In the genomic region with DNA sequence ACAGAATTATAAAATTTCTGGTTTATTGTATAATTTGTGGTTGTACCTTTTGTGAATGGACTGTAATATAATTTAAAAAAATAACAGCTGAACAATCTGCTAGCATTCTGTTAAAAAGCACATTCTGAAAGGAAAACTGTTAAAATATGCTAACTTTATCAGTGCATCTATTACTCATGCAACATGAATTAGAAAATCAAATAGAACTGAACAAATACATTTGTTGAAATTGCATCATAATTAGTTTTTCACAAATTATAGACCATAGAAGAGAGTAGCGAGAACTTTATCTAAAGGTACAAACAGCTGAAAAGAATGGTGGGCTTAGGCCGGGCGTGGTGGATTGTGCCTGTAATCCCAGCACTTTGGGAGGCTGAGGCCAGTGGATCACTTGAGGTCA, we compare ENCODE assay signal across 24 cellular contexts. TPM values are rescaled to one million over a fixed set of nuclear protein-coding genes. Genes with fewer than 3 reads are reported as not detected.
A peak's percentile ranks its signal among the peaks of the same experiment; 100 is the strongest.
DNase-seq lines count a peak whose midpoint lies in the region; ATAC-seq and TF ChIP-seq lines count a peak whose summit lies in the region.
"Had no signal": no experiment of that assay in that cellular context is flagged by ENCODE, and none has a peak within 500 bp of the region (broad histone marks: within the 10 kb centered on the region; RNA-seq: fewer than 3 reads in every experiment).

No MANE protein-coding gene starts in this region.

- no peaks in the 10 kb centered on the region for H3K79me2 ChIP-seq in PC-3 (ENCODE audit: low read length)

- H3K9me3 Mint-ChIP-seq in chondrocyte (ENCODE audit: low read depth), result no peaks in the 10 kb centered on the region
- no peaks in the 10 kb centered on the region for H3K9me3 Mint-ChIP-seq in activated CD4-positive, alpha-beta memory T cell treated with anti-CD3 and anti-CD28 coated beads for 36 hours
- H3K9me3 Mint-ChIP-seq: activated naive CD8-positive, alpha-beta T cell treated with anti-CD3 and anti-CD28 coated beads, Interleukin-2, amount 10 ng/mL, durations not matched to agents 7 days and 5 days; activated T-helper 2 cell treated with anti-CD3 and anti-CD28 coated beads, Interferon-gamma antibody, Interleukin-2, Interleukin-4, amounts not matched to agents 10 μg/mL and 5 μg/mL and 100 μg/mL, durations not matched to agents 14 hours and 24 hours and 36 hours had no signal

- peaks cover 5% of the 10 kb centered on the region for H3K36me3 Mint-ChIP-seq in chondrocyte (ENCODE audit: low read depth)
- H3K36me3 Mint-ChIP-seq in activated CD4-positive, alpha-beta memory T cell treated with anti-CD3 and anti-CD28 coated beads for 36 hours, result no peaks in the 10 kb centered on the region
- H3K36me3 Mint-ChIP-seq: activated naive CD8-positive, alpha-beta T cell treated with anti-CD3 and anti-CD28 coated beads, Interleukin-2, amount 10 ng/mL, durations not matched to agents 7 days and 5 days; CD4-positive, CD25-positive, alpha-beta regulatory T cell had no signal

- H2AFZ ChIP-seq in PC-3 (ENCODE audit: low read length), result no peak overlapping the region

- H3K27me3 ChIP-seq in PC-3 (ENCODE audit: low read length) (no peaks in the 10 kb centered on the region), lung (ENCODE audit: control insufficient read depth, insufficient read depth) (no peaks in the 10 kb centered on the region)
- H3K27me3 ChIP-seq: suprapubic skin, vagina had no signal

- TF ChIP-seq CTCF in PC-3 (conservative IDR thresholded peaks at IDR 0.05; ENCODE audit: low read depth, low read length), result no peak
- no peak for TF ChIP-seq CTCF in chondrocyte (IDR thresholded peaks at IDR 0.05)
- TF ChIP-seq CTCF in lung (IDR thresholded peaks at IDR 0.05; ENCODE audit: control extremely low read depth, extremely low read depth), result no peak

- H3K27ac ChIP-seq in PC-3 (ENCODE audit: low read length) (peak overlapping the region; percentile 88), lung (ENCODE audit: low read depth in 1 of 2, low read length in 1 of 2) (no peak overlapping the region)
- H3K27ac ChIP-seq: suprapubic skin, vagina had no signal

- 57 to 91% methylated on average over 3 of the region's 3 CpGs for WGBS in lung, 2 donors

- H3F3A ChIP-seq in PC-3 (ENCODE audit: low read length, unreplicated experiment), result peaks cover 5% of the 10 kb centered on the region

- H3K9me3 ChIP-seq in PC-3 (ENCODE audit: low read length) (no peaks in the 10 kb centered on the region), lung (ENCODE audit: control insufficient read depth in 2 of 2, insufficient read depth in 1 of 2, low read length in 1 of 2) (no peaks in the 10 kb centered on the region)
- H3K9me3 ChIP-seq: suprapubic skin, vagina had no signal

- POLR2A ChIA-PET in PC-3 (lab: Charles Lee; ENCODE audit: unreplicated experiment), result interaction anchor here (0.6 to 1.6 kb wide), 2 partner anchors 30 to 38 kb away, joined by 3 to 4 read pairs; no protein-coding TSS in a partner anchor
- POLR2A ChIA-PET in activated CD4-positive, alpha-beta memory T cell treated with anti-CD3 and anti-CD28 coated beads for 36 hours (lab: Charles Lee), result no interaction called here

- H3K9me2 ChIP-seq in PC-3 (replicated peaks; ENCODE audit: low read length), result no peaks in the 10 kb centered on the region

- ATAC-seq in PC-3, result peak; percentile 47
- ATAC-seq in lung (ENCODE audit: insufficient read depth, low FRiP score), result peak; percentile 37
- ATAC-seq: HCT116, Panc1 had no signal

- peak overlapping the region; percentile 45 for H3K4me2 ChIP-seq in PC-3 (ENCODE audit: low read length)

- H3K4me3 Mint-ChIP-seq in chondrocyte (ENCODE audit: unreplicated experiment), result no peak overlapping the region
- H3K4me3 Mint-ChIP-seq in activated CD4-positive, alpha-beta memory T cell treated with anti-CD3 and anti-CD28 coated beads for 36 hours, result no peak overlapping the region
- H3K4me3 Mint-ChIP-seq: activated naive CD8-positive, alpha-beta T cell treated with anti-CD3 and anti-CD28 coated beads, Interleukin-2, amount 10 ng/mL, durations not matched to agents 7 days and 5 days; CD4-positive, CD25-positive, alpha-beta regulatory T cell had no signal

- H3K27me3 Mint-ChIP-seq in chondrocyte (ENCODE audit: low read depth), result no peaks in the 10 kb centered on the region
- peaks cover 12% of the 10 kb centered on the region for H3K27me3 Mint-ChIP-seq in activated CD4-positive, alpha-beta memory T cell treated with anti-CD3 and anti-CD28 coated beads for 36 hours

- H3K4me1 Mint-ChIP-seq in chondrocyte (ENCODE audit: low read depth), result peaks cover 29% of the 10 kb centered on the region
- H3K4me1 Mint-ChIP-seq in activated CD4-positive, alpha-beta memory T cell treated with anti-CD3 and anti-CD28 coated beads for 36 hours (ENCODE audit: low read depth), result peaks cover 2% of the 10 kb centered on the region

- H3K4me1 ChIP-seq in PC-3 (ENCODE audit: insufficient read depth, low read length) (peaks cover 44% of the 10 kb centered on the region), lung (ENCODE audit: control insufficient read depth in 2 of 2, insufficient read depth in 2 of 2, low read length in 2 of 2) (peaks cover 0 to 17% of the 10 kb centered on the region in 2 donors)
- H3K4me1 ChIP-seq: suprapubic skin, vagina had no signal

- DNase-seq in AG20443 (ENCODE audit: low spot score) (peak; percentile 18), PC-3 (peak; percentile 74), chondrocyte (ENCODE audit: low spot score) (no peak), lung (ENCODE audit: low spot score) (no peak), cardiac septum (ENCODE audit: low spot score) (no peak), H4 (ENCODE audit: low spot score) (no peak)
- DNase-seq in activated CD4-positive, alpha-beta memory T cell treated with anti-CD3 and anti-CD28 coated beads for 36 hours, result no peak
- no peak for DNase-seq in activated naive CD4-positive, alpha-beta T cell treated with anti-CD3 and anti-CD28 coated beads, Interleukin-2, amount 50 U/mL, for 16 hours
- DNase-seq: activated CD8-positive, alpha-beta memory T cell treated with anti-CD3 and anti-CD28 coated beads, Interleukin-2, amount 50 U/mL, for 4 hours; activated naive CD8-positive, alpha-beta T cell treated with anti-CD3 and anti-CD28 coated beads, Interleukin-2, amount 10 ng/mL, durations not matched to agents 7 days and 5 days; caudate nucleus; CD4-positive, CD25-positive, alpha-beta regulatory T cell; DMS 273 treated with DMSO at 0.1 percent for 48 hours; hypothalamus; kidney; NCI-H1417; NCI-H446 treated with DMSO at 0.1 percent for 48 hours; stimulated activated CD4-positive, alpha-beta T cell treated with anti-CD3 and anti-CD28 coated beads, Interleukin-1b, Interleukin-23, amount 100 ng/mL, for 48 hours; T-helper 2 cell had no signal

- H3K4me3 ChIP-seq in PC-3 (ENCODE audit: low read length) (no peak overlapping the region), lung (no peak overlapping the region)
- H3K4me3 ChIP-seq: suprapubic skin, vagina had no signal

- TSS peak; percentile 58 for BruUV-seq in PC-3 (replicated peaks; lab: Mats Ljungman, UMichigan)

- intact Hi-C loops in PC-3 (cut with micrococcal nuclease), result loop anchor here (1.0 kb wide), 3 partner anchors 26 to 33 kb away; partner anchors contain the start of gene PTPN21
- intact Hi-C loops in activated CD4-positive, alpha-beta memory T cell treated with anti-CD3 and anti-CD28 coated beads for 36 hours (cut with micrococcal nuclease), result no loop called here
- intact Hi-C loops in cardiac septum (cut with DNase I), result no loop called here

- peak overlapping the region; percentile 50 for H3K9ac ChIP-seq in PC-3 (ENCODE audit: low read length)

- H4K20me1 ChIP-seq in PC-3 (ENCODE audit: low read length), result no peaks in the 10 kb centered on the region

- peak overlapping the region; percentile 77 for H3K27ac Mint-ChIP-seq in chondrocyte (ENCODE audit: unreplicated experiment)
- no peak overlapping the region for H3K27ac Mint-ChIP-seq in activated CD4-positive, alpha-beta memory T cell treated with anti-CD3 and anti-CD28 coated beads for 36 hours
- H3K27ac Mint-ChIP-seq: activated naive CD8-positive, alpha-beta T cell treated with anti-CD3 and anti-CD28 coated beads, Interleukin-2, amount 10 ng/mL, durations not matched to agents 7 days and 5 days; activated T-helper 2 cell treated with anti-CD3 and anti-CD28 coated beads, Interferon-gamma antibody, Interleukin-2, Interleukin-4, amounts not matched to agents 10 μg/mL and 5 μg/mL and 100 μg/mL, durations not matched to agents 14 hours and 24 hours and 36 hours; CD4-positive, CD25-positive, alpha-beta regulatory T cell had no signal

- CTCF ChIA-PET in PC-3 (lab: Charles Lee), result no interaction called here
- CTCF ChIA-PET in activated CD4-positive, alpha-beta memory T cell treated with anti-CD3 and anti-CD28 coated beads for 36 hours (lab: Charles Lee), result no interaction called here

- peaks cover 2% of the 10 kb centered on the region; the same call in 1 of the 2 replicates for H3K36me3 ChIP-seq in PC-3 (ENCODE audit: low read depth, low read length)
- peaks cover 3 to 4% of the 10 kb centered on the region in 2 donors for H3K36me3 ChIP-seq in lung (ENCODE audit: control insufficient read depth in 2 of 2, insufficient read depth in 2 of 2, low read length in 2 of 2)
- H3K36me3 ChIP-seq: suprapubic skin, vagina had no signal

RNA-seq across cellular contexts. Expression of gene PTPN21, which starts 33.0 kb away (rescaled TPM):
- total RNA-seq in PC-3 (2014; rRNA removed) (6.3 TPM in 2 replicates), chondrocyte (34.9 to 42.9 TPM (median 40.0 TPM) in 3 replicates), lung (10 to 100 TPM; 31.6 to 39.3 TPM), cardiac septum (56.8 TPM)
- 1 to 10 TPM; 8.2 to 8.7 TPM for polyA plus RNA-seq in lung
- under 1 TPM in 1 of 2 experiments, not detected in 1; 0.17 TPM for total RNA-seq in activated CD4-positive, alpha-beta memory T cell treated with anti-CD3 and anti-CD28 coated beads for 36 hours
- total RNA-seq in H4 (2014; rRNA removed; shearing (Covaris generic)), result 4.0 and 4.4 TPM in 2 replicates
- total RNA-seq: activated naive CD8-positive, alpha-beta T cell treated with anti-CD3 and anti-CD28 coated beads, Interleukin-2, amount 10 ng/mL, durations not matched to agents 7 days and 5 days; CD4-positive, CD25-positive, alpha-beta regulatory T cell had no signal
- polyA plus RNA-seq: CD4-positive, CD25-positive, alpha-beta regulatory T cell had no signal

RNA-seq across cellular contexts. Expression of gene ZC3H14, which starts 41.0 kb away (rescaled TPM):
- total RNA-seq in PC-3 (2014; rRNA removed) (51.5 and 58.2 TPM in 2 replicates), chondrocyte (46.7 to 57.8 TPM (median 55.1 TPM) in 3 replicates), lung (10 to 100 TPM; 46.9 to 79.7 TPM), cardiac septum (39.7 TPM)
- 10 to 100 TPM; 21.9 to 25.8 TPM for polyA plus RNA-seq in lung
- 10 to 100 TPM; 43.7 to 45.2 TPM for total RNA-seq in activated CD4-positive, alpha-beta memory T cell treated with anti-CD3 and anti-CD28 coated beads for 36 hours
- total RNA-seq in H4 (2014; rRNA removed; shearing (Covaris generic)), result 56.8 and 68.6 TPM in 2 replicates

Comparison
In these comparisons a context has a peak if more than half of its experiments do, and no peak if none do; other contexts are left out.
1. DNase-seq: peak in AG20443 (single experiment) and PC-3 (single experiment); none in chondrocyte (single experiment), lung (single experiment), activated CD4-positive, alpha-beta memory T cell treated with anti-CD3 and anti-CD28 coated beads for 36 hours (single experiment), cardiac septum (single experiment), H4 (single experiment) and activated naive CD4-positive, alpha-beta T cell treated with anti-CD3 and anti-CD28 coated beads, Interleukin-2, amount 50 U/mL, for 16 hours (single experiment).